Comparison of ENCODE assay signal across 17 cellular contexts in genomic region chr20:53713328-53714056, GRCh38.
"Had no signal": no experiment of that assay in that cellular context is flagged by ENCODE, and none has a peak within 500 bp of the region (broad histone marks: within the 10 kb centered on the region; RNA-seq: fewer than 3 reads in every experiment).

No MANE protein-coding gene starts in this region.

- H3K36me3 ChIP-seq: adrenal gland, thyroid gland, vagina had no signal

- H3K9me3 ChIP-seq: adrenal gland, body of pancreas, mucosa of descending colon, thyroid gland, vagina had no signal

- H3K36me3 Mint-ChIP-seq: naive thymus-derived CD8-positive, alpha-beta T cell had no signal

- ATAC-seq: activated T-helper 17 cell treated with anti-CD3 and anti-CD28 coated beads, Interleukin-2, amount 50 U/mL, for 72 hours; body of pancreas; left colon; mucosa of descending colon; naive thymus-derived CD8-positive, alpha-beta T cell; T-helper 17 cell had no signal

- H3K4me3 ChIP-seq: adrenal gland, body of pancreas, mucosa of descending colon, thyroid gland, vagina had no signal

- H3K27me3 Mint-ChIP-seq: activated B cell treated with CpG ODN at 0.5 μM for 24 hours; activated CD4-positive, alpha-beta T cell treated with anti-CD3 and anti-CD28 coated beads, Interleukin-2, amount 10 ng/mL, durations not matched to agents 7 days and 5 days; activated T-helper 17 cell treated with anti-CD3 and anti-CD28 coated beads, Interleukin-2, amount 50 U/mL, for 72 hours; naive thymus-derived CD8-positive, alpha-beta T cell; T-helper 17 cell had no signal

- H3K4me1 ChIP-seq: adrenal gland, vagina had no signal

- H3K27me3 ChIP-seq: adrenal gland, body of pancreas, thyroid gland, vagina had no signal

- H3K9me3 Mint-ChIP-seq: activated B cell treated with CpG ODN at 0.5 μM for 24 hours; activated CD4-positive, alpha-beta T cell treated with anti-CD3 and anti-CD28 coated beads, Interleukin-2, amount 10 ng/mL, durations not matched to agents 7 days and 5 days; activated naive CD4-positive, alpha-beta T cell treated with anti-CD3 and anti-CD28 coated beads for 36 hours; activated T-helper 17 cell treated with anti-CD3 and anti-CD28 coated beads, Interleukin-2, amount 50 U/mL, for 72 hours; naive thymus-derived CD8-positive, alpha-beta T cell had no signal

- H3K27ac ChIP-seq: adrenal gland, body of pancreas, thyroid gland, vagina had no signal

- DNase-seq: activated B cell treated with CpG ODN at 0.5 μM for 24 hours; activated CD4-positive, alpha-beta T cell treated with anti-CD3 and anti-CD28 coated beads, Interleukin-2, amount 10 ng/mL, durations not matched to agents 7 days and 5 days; activated CD8-positive, alpha-beta memory T cell treated with anti-CD3 and anti-CD28 coated beads for 24 hours; activated naive CD4-positive, alpha-beta T cell treated with anti-CD3 and anti-CD28 coated beads for 36 hours; adrenal gland; body of pancreas; central memory CD4-positive, alpha-beta T cell; erythroblast; hippocampal formation; left colon; mucosa of descending colon; naive thymus-derived CD8-positive, alpha-beta T cell; stimulated activated CD4-positive, alpha-beta T cell treated with anti-CD3 and anti-CD28 coated beads, Interleukin-4, amount 100 ng/mL, for 1 hour; T-helper 17 cell had no signal

- H3K4me3 Mint-ChIP-seq: activated B cell treated with CpG ODN at 0.5 μM for 24 hours; activated CD4-positive, alpha-beta T cell treated with anti-CD3 and anti-CD28 coated beads, Interleukin-2, amount 10 ng/mL, durations not matched to agents 7 days and 5 days; activated naive CD4-positive, alpha-beta T cell treated with anti-CD3 and anti-CD28 coated beads for 36 hours; activated T-helper 17 cell treated with anti-CD3 and anti-CD28 coated beads, Interleukin-2, amount 50 U/mL, for 72 hours; T-helper 17 cell had no signal

- H3K27ac Mint-ChIP-seq: activated B cell treated with CpG ODN at 0.5 μM for 24 hours; activated CD4-positive, alpha-beta T cell treated with anti-CD3 and anti-CD28 coated beads, Interleukin-2, amount 10 ng/mL, durations not matched to agents 7 days and 5 days; activated naive CD4-positive, alpha-beta T cell treated with anti-CD3 and anti-CD28 coated beads for 36 hours; activated T-helper 17 cell treated with anti-CD3 and anti-CD28 coated beads, Interleukin-2, amount 50 U/mL, for 72 hours had no signal
